Comparison of ENCODE assay signal across 9 cellular contexts in the genomic region with DNA sequence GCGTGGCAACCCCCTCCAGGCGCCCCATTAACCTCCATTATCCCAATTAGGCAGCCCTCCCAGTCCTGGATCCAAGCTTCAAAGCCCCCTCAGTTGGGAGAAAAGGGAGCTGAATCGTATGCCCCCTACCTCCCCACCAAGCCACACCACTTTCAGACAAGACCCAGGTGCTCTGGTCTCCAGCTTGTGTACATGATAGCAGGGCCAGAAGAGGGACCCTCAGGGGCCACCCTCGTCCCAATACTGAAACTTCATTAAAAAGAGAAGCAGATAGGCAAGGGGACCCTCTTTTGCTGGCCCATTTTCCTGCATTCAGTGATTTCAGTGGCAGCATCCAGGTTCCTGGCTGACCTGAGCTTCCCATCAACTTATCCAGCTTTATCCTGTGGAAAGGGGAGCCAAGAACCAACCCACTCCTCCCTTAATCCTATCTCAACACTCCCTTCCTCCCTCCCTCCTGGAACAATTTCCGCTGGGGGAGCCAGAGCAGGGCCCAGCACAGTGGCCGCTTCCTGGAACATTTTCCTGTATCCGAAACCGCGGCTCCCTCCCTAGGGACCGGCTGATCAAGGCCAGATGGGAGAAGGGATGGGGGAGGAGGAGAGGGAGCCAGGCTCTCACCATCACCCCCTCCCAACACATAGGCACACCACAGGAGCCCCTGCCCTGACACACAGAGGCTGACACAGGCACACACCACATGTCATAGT. TPM values are rescaled to one million over a fixed set of nuclear protein-coding genes. Genes with fewer than 3 reads are reported as not detected.
DNase-seq lines count a peak whose midpoint lies in the region; ATAC-seq, FAIRE-seq and TF ChIP-seq lines count a peak whose summit lies in the region.
"Had no signal": no experiment of that assay in that cellular context is flagged by ENCODE, and none has a peak within 500 bp of the region (broad histone marks: within the 10 kb centered on the region; RNA-seq: fewer than 3 reads in every experiment).

No MANE protein-coding gene starts in this region.

- no peak for FAIRE-seq in astrocyte (lab: Jason Lieb, UNC)
- FAIRE-seq: endometrium had no signal

- ATAC-seq in activated naive CD4-positive, alpha-beta T cell treated with anti-CD3 and anti-CD28 coated beads, Interleukin-2, amount 50 U/mL, for 72 hours: no peak
- peak; percentile 27 for ATAC-seq in left lobe of liver

- no peaks in the 10 kb centered on the region for H3K9me3 Mint-ChIP-seq in activated naive CD4-positive, alpha-beta T cell treated with anti-CD3 and anti-CD28 coated beads, Interleukin-2, amount 10 ng/mL, durations not matched to agents 7 days and 5 days
- H3K9me3 Mint-ChIP-seq in activated naive CD4-positive, alpha-beta T cell treated with anti-CD3 and anti-CD28 coated beads, Interleukin-2, amount 50 U/mL, for 72 hours: no peaks in the 10 kb centered on the region
- H3K9me3 Mint-ChIP-seq in astrocyte (ENCODE audit: unreplicated experiment): no peaks in the 10 kb centered on the region
- H3K9me3 Mint-ChIP-seq in type B pancreatic cell: no peaks in the 10 kb centered on the region

- CTCF ChIA-PET in activated naive CD4-positive, alpha-beta T cell treated with anti-CD3 and anti-CD28 coated beads, Interleukin-2, amount 10 ng/mL, durations not matched to agents 7 days and 5 days (lab: Charles Lee): interaction anchor here (0.7 to 8.0 kb wide), 30 partner anchors 10 to 719 kb away, joined by 3 to 178 read pairs (median 4); a partner anchor contains a TSS

- peak overlapping the region; percentile 91 for H3K4me2 ChIP-seq in astrocyte (ENCODE audit: low read length)

- no peaks in the 10 kb centered on the region for H4K20me1 ChIP-seq in astrocyte (ENCODE audit: insufficient read depth, low read length)

- peaks cover 4% of the 10 kb centered on the region for H3K27me3 ChIP-seq in astrocyte (ENCODE audit: insufficient read depth, low read length)

- H3K4me1 ChIP-seq in astrocyte (ENCODE audit: insufficient read depth, low read length): peaks cover 15% of the 10 kb centered on the region

- H3K4me1 Mint-ChIP-seq in activated naive CD4-positive, alpha-beta T cell treated with anti-CD3 and anti-CD28 coated beads, Interleukin-2, amount 10 ng/mL, durations not matched to agents 7 days and 5 days: peaks cover 16% of the 10 kb centered on the region
- H3K4me1 Mint-ChIP-seq in astrocyte (ENCODE audit: low read depth, unreplicated experiment): peaks cover 5% of the 10 kb centered on the region
- no peaks in the 10 kb centered on the region for H3K4me1 Mint-ChIP-seq in type B pancreatic cell (ENCODE audit: unreplicated experiment)

- H3K79me2 ChIP-seq in astrocyte (ENCODE audit: insufficient read depth, low read length): no peaks in the 10 kb centered on the region

- DNase-seq in activated naive CD4-positive, alpha-beta T cell treated with anti-CD3 and anti-CD28 coated beads, Interleukin-2, amount 10 ng/mL, durations not matched to agents 7 days and 5 days: no peak
- no peak for DNase-seq in activated naive CD4-positive, alpha-beta T cell treated with anti-CD3 and anti-CD28 coated beads, Interleukin-2, amount 50 U/mL, for 72 hours (ENCODE audit: low spot score in 2 of 2)
- DNase-seq in astrocyte (ENCODE audit: low read depth): no peak
- no peak for DNase-seq in left lobe of liver (ENCODE audit: low spot score)
- DNase-seq in type B pancreatic cell (ENCODE audit: extremely low spot score, unreplicated experiment): no peak
- no peak for DNase-seq in iPS-NIHi11 (ENCODE audit: low spot score)
- DNase-seq in NCI-H774 (lab: John Stamatoyannopoulos, UW): no peak
- no peak for DNase-seq in SHP77 (lab: John Stamatoyannopoulos, UW)

- TF ChIP-seq CTCF in astrocyte (IDR thresholded peaks at IDR 0.05; ENCODE audit: insufficient read depth, low read depth, low read length) (no peak), type B pancreatic cell (conservative IDR thresholded peaks at IDR 0.05) (peak; percentile 29)

- peaks cover 38% of the 10 kb centered on the region for H3K27me3 Mint-ChIP-seq in activated naive CD4-positive, alpha-beta T cell treated with anti-CD3 and anti-CD28 coated beads, Interleukin-2, amount 10 ng/mL, durations not matched to agents 7 days and 5 days
- peaks cover 19% of the 10 kb centered on the region for H3K27me3 Mint-ChIP-seq in astrocyte (ENCODE audit: low read depth, unreplicated experiment)
- H3K27me3 Mint-ChIP-seq in type B pancreatic cell: peaks cover 16% of the 10 kb centered on the region

- peak overlapping the region; percentile 95 for H3K4me3 Mint-ChIP-seq in activated naive CD4-positive, alpha-beta T cell treated with anti-CD3 and anti-CD28 coated beads, Interleukin-2, amount 10 ng/mL, durations not matched to agents 7 days and 5 days
- peak overlapping the region; percentile 87 for H3K4me3 Mint-ChIP-seq in astrocyte (ENCODE audit: unreplicated experiment)
- H3K4me3 Mint-ChIP-seq in type B pancreatic cell: peak overlapping the region; percentile 99

- no peaks in the 10 kb centered on the region for H3K36me3 ChIP-seq in astrocyte (ENCODE audit: insufficient read depth, low read length)

- H3K9ac ChIP-seq in astrocyte (ENCODE audit: low read length): peak overlapping the region; percentile 76

- no peak overlapping the region for H2AFZ ChIP-seq in astrocyte (ENCODE audit: low read depth, low read length)

- no peaks in the 10 kb centered on the region for H3K9me3 ChIP-seq in astrocyte (ENCODE audit: insufficient read depth, low read depth, low read length)

- H3K27ac ChIP-seq in astrocyte (ENCODE audit: low read depth, low read length): no peak overlapping the region

- no peak overlapping the region for H3K27ac Mint-ChIP-seq in activated naive CD4-positive, alpha-beta T cell treated with anti-CD3 and anti-CD28 coated beads, Interleukin-2, amount 10 ng/mL, durations not matched to agents 7 days and 5 days
- H3K27ac Mint-ChIP-seq in activated naive CD4-positive, alpha-beta T cell treated with anti-CD3 and anti-CD28 coated beads, Interleukin-2, amount 50 U/mL, for 72 hours: peak overlapping the region in 1 of 2 donors; percentile 60
- H3K27ac Mint-ChIP-seq in astrocyte (ENCODE audit: unreplicated experiment) (no peak overlapping the region), type B pancreatic cell (peak overlapping the region; percentile 79)

- H3K4me3 ChIP-seq in astrocyte (ENCODE audit: insufficient read depth, low read depth, low read length): no peak overlapping the region

- no peaks in the 10 kb centered on the region for H3K36me3 Mint-ChIP-seq in activated naive CD4-positive, alpha-beta T cell treated with anti-CD3 and anti-CD28 coated beads, Interleukin-2, amount 10 ng/mL, durations not matched to agents 7 days and 5 days
- H3K36me3 Mint-ChIP-seq in activated naive CD4-positive, alpha-beta T cell treated with anti-CD3 and anti-CD28 coated beads, Interleukin-2, amount 50 U/mL, for 72 hours: no peaks in the 10 kb centered on the region
- H3K36me3 Mint-ChIP-seq in astrocyte (ENCODE audit: low read depth, unreplicated experiment) (no peaks in the 10 kb centered on the region), type B pancreatic cell (no peaks in the 10 kb centered on the region)

RNA-seq across cellular contexts. Expression of a gene that starts 9.5 kb away (rescaled TPM):
- total RNA-seq in activated naive CD4-positive, alpha-beta T cell treated with anti-CD3 and anti-CD28 coated beads, Interleukin-2, amount 50 U/mL, for 72 hours: not detected
- total RNA-seq in astrocyte (not detected in 2 replicates), left lobe of liver (not detected), type B pancreatic cell (ENCODE audit: low replicate concordance) (0.22 TPM in 1 of 2 replicates, not detected in the other)

RNA-seq across cellular contexts. Expression of a gene that starts 24.2 kb away (rescaled TPM):
- 10 to 100 TPM; 52.3 to 83.5 TPM for total RNA-seq in activated naive CD4-positive, alpha-beta T cell treated with anti-CD3 and anti-CD28 coated beads, Interleukin-2, amount 50 U/mL, for 72 hours
- total RNA-seq in astrocyte (40.8 and 44.4 TPM in 2 replicates), left lobe of liver (28.2 TPM), type B pancreatic cell (ENCODE audit: low replicate concordance) (54.7 and 75.4 TPM in 2 replicates)

RNA-seq across cellular contexts. Expression of a gene that starts 34.3 kb away (rescaled TPM):
- total RNA-seq in activated naive CD4-positive, alpha-beta T cell treated with anti-CD3 and anti-CD28 coated beads, Interleukin-2, amount 50 U/mL, for 72 hours: 100 to 1,000 TPM in 1 of 2 donors, 10 to 100 TPM in 1; 86.0 to 156 TPM
- total RNA-seq in astrocyte (48.7 and 50.6 TPM in 2 replicates), left lobe of liver (24.5 TPM), type B pancreatic cell (ENCODE audit: low replicate concordance) (82.9 and 99.5 TPM in 2 replicates)

RNA-seq across cellular contexts. Expression of a gene that starts 46.1 kb away (rescaled TPM):
- 10 to 100 TPM; 63.8 to 91.5 TPM for total RNA-seq in activated naive CD4-positive, alpha-beta T cell treated with anti-CD3 and anti-CD28 coated beads, Interleukin-2, amount 50 U/mL, for 72 hours
- total RNA-seq in astrocyte (37.8 and 40.9 TPM in 2 replicates), left lobe of liver (24.0 TPM), type B pancreatic cell (ENCODE audit: low replicate concordance) (44.3 and 58.6 TPM in 2 replicates)

RNA-seq across cellular contexts. Expression of a gene that starts 50.3 kb away (rescaled TPM):
- 100 to 1,000 TPM; 334 to 355 TPM for total RNA-seq in activated naive CD4-positive, alpha-beta T cell treated with anti-CD3 and anti-CD28 coated beads, Interleukin-2, amount 50 U/mL, for 72 hours
- 279 and 281 TPM in 2 replicates for total RNA-seq in astrocyte
- 114 TPM for total RNA-seq in left lobe of liver
- total RNA-seq in type B pancreatic cell (ENCODE audit: low replicate concordance): 316 and 336 TPM in 2 replicates
